Comparison of ENCODE assay signal across 21 cellular contexts in genomic region chr6:22392711-22393110, GRCh38.
DNase-seq lines count a peak whose midpoint lies in the region; ATAC-seq and TF ChIP-seq lines count a peak whose summit lies in the region.
"Had no signal": no experiment of that assay in that cellular context is flagged by ENCODE, and none has a peak within 500 bp of the region (broad histone marks: within the 10 kb centered on the region; RNA-seq: fewer than 3 reads in every experiment).

No MANE protein-coding gene starts in this region.

- no peak overlapping the region for H3K27ac Mint-ChIP-seq in naive thymus-derived CD8-positive, alpha-beta T cell
- no peak overlapping the region for H3K27ac Mint-ChIP-seq in activated naive CD8-positive, alpha-beta T cell treated with anti-CD3 and anti-CD28 coated beads for 36 hours
- H3K27ac Mint-ChIP-seq: CD4-positive, CD25-positive, alpha-beta regulatory T cell had no signal

- no peak overlapping the region for H2AFZ ChIP-seq in osteoblast (ENCODE audit: low read length)

- no peaks in the 10 kb centered on the region for H3K4me1 ChIP-seq in osteoblast (ENCODE audit: insufficient read depth, low read length)
- H3K4me1 ChIP-seq: BE2C had no signal

- H3K4me3 ChIP-seq in MG63 (no peak overlapping the region), choroid plexus epithelial cell (ENCODE audit: low read depth, low read length) (no peak overlapping the region), skeletal muscle cell (ENCODE audit: low read depth, low read length) (no peak overlapping the region), osteoblast (ENCODE audit: insufficient read depth, low read length) (no peak overlapping the region)
- H3K4me3 ChIP-seq: GM12878, K562 had no signal

- no peak for ATAC-seq in naive thymus-derived CD8-positive, alpha-beta T cell
- ATAC-seq: GM12878, K562 had no signal

- no peaks in the 10 kb centered on the region for H4K20me1 ChIP-seq in osteoblast (ENCODE audit: insufficient read depth, low read length)

- no peaks in the 10 kb centered on the region for H3K27me3 Mint-ChIP-seq in naive thymus-derived CD8-positive, alpha-beta T cell
- no peaks in the 10 kb centered on the region for H3K27me3 Mint-ChIP-seq in activated naive CD8-positive, alpha-beta T cell treated with anti-CD3 and anti-CD28 coated beads for 36 hours
- H3K27me3 Mint-ChIP-seq: CD4-positive, CD25-positive, alpha-beta regulatory T cell had no signal

- TF ChIP-seq CTCF in choroid plexus epithelial cell (conservative IDR thresholded peaks at IDR 0.05; ENCODE audit: low read depth, low read length) (no peak), osteoblast (IDR thresholded peaks at IDR 0.05; ENCODE audit: extremely low read depth, low read depth, low read length) (no peak)

- no peak overlapping the region for H3K4me2 ChIP-seq in osteoblast (ENCODE audit: insufficient read depth, low read length)

- H3K27me3 ChIP-seq in MG63, result no peaks in the 10 kb centered on the region
- no peaks in the 10 kb centered on the region for H3K27me3 ChIP-seq in osteoblast (ENCODE audit: insufficient read depth, low read length)
- H3K27me3 ChIP-seq: BE2C had no signal

- DNase-seq in Daoy (ENCODE audit: low read depth) (peak; percentile 62), MG63 (peak; percentile 39), choroid plexus epithelial cell (ENCODE audit: low read depth) (peak; percentile 44), skeletal muscle cell (ENCODE audit: low read depth) (peak; percentile 36), osteoblast (ENCODE audit: insufficient read length, low spot score, missing footprints) (no peak)
- DNase-seq in naive thymus-derived CD8-positive, alpha-beta T cell, result no peak
- DNase-seq in activated naive CD8-positive, alpha-beta T cell treated with anti-CD3 and anti-CD28 coated beads for 36 hours, result no peak
- DNase-seq in activated CD4-positive, CD25-positive, alpha-beta regulatory T cell treated with anti-CD3 and anti-CD28 coated beads, Interleukin-2, amount 50 U/mL, for 72 hours, result no peak
- DNase-seq: 8988T; BE2C; CD4-positive, CD25-positive, alpha-beta regulatory T cell; COR-L47; DMS 273 treated with DMSO at 0.1 percent for 48 hours; DND-41; NCI-H1417 treated with DMSO at 0.1 percent for 48 hours; NCI-H187 treated with DMSO at 0.1 percent for 48 hours; NCI-H2227 treated with DMSO at 0.1 percent for 48 hours; NCI-H524; SHP77 had no signal

- H3K27ac ChIP-seq in osteoblast (ENCODE audit: low read depth, low read length), result no peak overlapping the region

- POLR2A ChIA-PET in naive thymus-derived CD8-positive, alpha-beta T cell (lab: Charles Lee), result no interaction called here

- no peaks in the 10 kb centered on the region for H3K9me3 ChIP-seq in MG63
- no peaks in the 10 kb centered on the region for H3K9me3 ChIP-seq in osteoblast (ENCODE audit: low read depth, low read length)
- H3K9me3 ChIP-seq: BE2C had no signal

- H3K4me3 Mint-ChIP-seq in naive thymus-derived CD8-positive, alpha-beta T cell, result no peak overlapping the region
- H3K4me3 Mint-ChIP-seq in activated naive CD8-positive, alpha-beta T cell treated with anti-CD3 and anti-CD28 coated beads for 36 hours, result no peak overlapping the region
- H3K4me3 Mint-ChIP-seq: CD4-positive, CD25-positive, alpha-beta regulatory T cell had no signal

- peaks cover 0 to 3% (median 0%) of the 10 kb centered on the region in 3 donors for H3K36me3 Mint-ChIP-seq in naive thymus-derived CD8-positive, alpha-beta T cell
- no peaks in the 10 kb centered on the region for H3K36me3 Mint-ChIP-seq in activated naive CD8-positive, alpha-beta T cell treated with anti-CD3 and anti-CD28 coated beads for 36 hours
- H3K36me3 Mint-ChIP-seq: CD4-positive, CD25-positive, alpha-beta regulatory T cell had no signal

- H3K9me3 Mint-ChIP-seq in naive thymus-derived CD8-positive, alpha-beta T cell, result peaks cover 0 to 15% (median 0%) of the 10 kb centered on the region in 9 donors
- no peaks in the 10 kb centered on the region for H3K9me3 Mint-ChIP-seq in activated naive CD8-positive, alpha-beta T cell treated with anti-CD3 and anti-CD28 coated beads for 36 hours

- no peaks in the 10 kb centered on the region for H3K36me3 ChIP-seq in MG63
- H3K36me3 ChIP-seq in osteoblast (ENCODE audit: insufficient read depth, low read length), result no peaks in the 10 kb centered on the region
- H3K36me3 ChIP-seq: BE2C had no signal

- H3K4me1 Mint-ChIP-seq in naive thymus-derived CD8-positive, alpha-beta T cell, result no peaks in the 10 kb centered on the region
- H3K4me1 Mint-ChIP-seq in activated naive CD8-positive, alpha-beta T cell treated with anti-CD3 and anti-CD28 coated beads for 36 hours, result no peaks in the 10 kb centered on the region
- H3K4me1 Mint-ChIP-seq: CD4-positive, CD25-positive, alpha-beta regulatory T cell had no signal

- H3K79me2 ChIP-seq in osteoblast (ENCODE audit: insufficient read depth, low read length), result no peaks in the 10 kb centered on the region

Comparison
In these comparisons a context has a peak if more than half of its experiments do, and no peak if none do; other contexts are left out.
1. DNase-seq: peak in Daoy (single experiment), MG63 (single experiment), choroid plexus epithelial cell (single experiment) and skeletal muscle cell (single experiment); none in naive thymus-derived CD8-positive, alpha-beta T cell (0 of 10), activated naive CD8-positive, alpha-beta T cell treated with anti-CD3 and anti-CD28 coated beads for 36 hours (single experiment), osteoblast (single experiment) and activated CD4-positive, CD25-positive, alpha-beta regulatory T cell treated with anti-CD3 and anti-CD28 coated beads, Interleukin-2, amount 50 U/mL, for 72 hours (single experiment).